In genomic region chr6:32254761-32255211, GRCh38 we compare ENCODE assay signal across 8 cellular contexts. TPM values are rescaled to one million over a fixed set of nuclear protein-coding genes. Genes with fewer than 3 reads are reported as not detected.
DNase-seq lines count a peak whose midpoint lies in the region; ATAC-seq and TF ChIP-seq lines count a peak whose summit lies in the region.
"Had no signal": no experiment of that assay in that cellular context is flagged by ENCODE, and none has a peak within 500 bp of the region (broad histone marks: within the 10 kb centered on the region; RNA-seq: fewer than 3 reads in every experiment).

No MANE protein-coding gene starts in this region.

- H3K14ac ChIP-seq in mesenchymal stem cell (ENCODE audit: low read length in 2 of 2) = peak overlapping the region in 1 of 2 experiments; percentile 81

- H3K4me2 ChIP-seq in PC-9 (peak overlapping the region; percentile 69; the same call in 1 of the 2 replicates), mesenchymal stem cell (ENCODE audit: low read length, poor library complexity, severe bottlenecking) (peak overlapping the region; percentile 82)

- H3K9me2 ChIP-seq in PC-9 (ENCODE audit: insufficient read depth) = no peaks in the 10 kb centered on the region

- no peak overlapping the region for H2AK5ac ChIP-seq in mesenchymal stem cell (ENCODE audit: low read length, severe bottlenecking)

- peak overlapping the region; percentile 90 for H3K9ac ChIP-seq in mesenchymal stem cell (ENCODE audit: low read length)

- no peaks in the 10 kb centered on the region; the same call in 1 of the 2 replicates for H3K9me3 ChIP-seq in PC-9 (ENCODE audit: insufficient read depth, low read depth)
- no peaks in the 10 kb centered on the region for H3K9me3 ChIP-seq in ectodermal cell (ENCODE audit: control insufficient read depth, low read length)
- H3K9me3 ChIP-seq in mesenchymal stem cell (ENCODE audit: control insufficient read depth, low read length) = no peaks in the 10 kb centered on the region
- no peaks in the 10 kb centered on the region for H3K9me3 ChIP-seq in thyroid gland

- TF ChIP-seq POLR2A in thyroid gland (IDR thresholded peaks at IDR 0.05) = no peak

- H3K27ac ChIP-seq in PC-9 (no peak overlapping the region), ectodermal cell (ENCODE audit: insufficient read depth, low read depth, low read length, poor library complexity, severe bottlenecking) (no peak overlapping the region), mesenchymal stem cell (ENCODE audit: low read length, poor library complexity, severe bottlenecking) (no peak overlapping the region), thyroid gland (peak overlapping the region in 2 of 3 donors; percentile 56 to 74)

- no peak overlapping the region for H2AFZ ChIP-seq in PC-9
- peak overlapping the region; percentile 76 for H2AFZ ChIP-seq in mesenchymal stem cell (ENCODE audit: low read depth, low read length)

- H3K4me1 ChIP-seq in PC-9 (replicated peaks; ENCODE audit: insufficient read depth) (peaks cover 5% of the 10 kb centered on the region; the same call in 1 of the 2 replicates), ectodermal cell (ENCODE audit: control insufficient read depth, insufficient read depth, low read length) (no peaks in the 10 kb centered on the region), mesenchymal stem cell (ENCODE audit: control insufficient read depth, insufficient read depth, low read depth, low read length) (peaks cover 10% of the 10 kb centered on the region), thyroid gland (peaks cover 7 to 10% of the 10 kb centered on the region in 2 donors)

- no TSS peak for BruUV-seq in PC-9 (replicated peaks; lab: Mats Ljungman, UMichigan)

- H4K8ac ChIP-seq in mesenchymal stem cell (ENCODE audit: low read length) = peak overlapping the region; percentile 92

- H2BK15ac ChIP-seq in mesenchymal stem cell (ENCODE audit: low read depth, poor library complexity, severe bottlenecking) = peak overlapping the region; percentile 94

- H2BK120ac ChIP-seq in mesenchymal stem cell (ENCODE audit: low read depth, low read length) = peak overlapping the region; percentile 29

- no peak overlapping the region for H3K23ac ChIP-seq in mesenchymal stem cell (ENCODE audit: low read length in 2 of 2)

- no peak for TF ChIP-seq CTCF in PC-9 (conservative IDR thresholded peaks at IDR 0.05)
- TF ChIP-seq CTCF in thyroid gland (IDR thresholded peaks at IDR 0.05) = no peak

- no peak for DNase-seq in PC-9
- DNase-seq in mesenchymal stem cell = no peak
- peak in 1 of 2 donors; percentile 9 for DNase-seq in thyroid gland
- DNase-seq: NCI-H2029 had no signal

- no peaks in the 10 kb centered on the region for H3K79me2 ChIP-seq in PC-9 (ENCODE audit: low read depth)

- WGBS in ectodermal cell, 2 experiments = 20 to 26% methylated on average over 12 of the region's 12 CpGs
- WGBS in mesenchymal stem cell = 18% methylated on average over 12 of the region's 12 CpGs
- WGBS in thyroid gland, 2 donors = 14 to 18% methylated on average over 12 of the region's 12 CpGs

- CTCF ChIA-PET in PC-9 (lab: Charles Lee) = interaction anchor here (0.6 to 0.8 kb wide), 4 partner anchors 12 to 1174 kb away, joined by 5 to 17 read pairs (median 6); no protein-coding TSS in a partner anchor

- H3K36me3 ChIP-seq in PC-9 (ENCODE audit: low read depth) (no peaks in the 10 kb centered on the region), ectodermal cell (ENCODE audit: control insufficient read depth, insufficient read depth, low read length) (no peaks in the 10 kb centered on the region), mesenchymal stem cell (ENCODE audit: control insufficient read depth in 1 of 2, insufficient read depth in 2 of 2, low read depth in 1 of 2, low read length in 2 of 2) (no peaks in the 10 kb centered on the region), thyroid gland (no peaks in the 10 kb centered on the region)

- H3K27me3 ChIP-seq in PC-9 (ENCODE audit: insufficient read depth, low read depth) = peaks cover 26% of the 10 kb centered on the region
- H3K27me3 ChIP-seq in ectodermal cell (ENCODE audit: control insufficient read depth, insufficient read depth, low read length, poor library complexity, severe bottlenecking) = no peaks in the 10 kb centered on the region
- no peaks in the 10 kb centered on the region for H3K27me3 ChIP-seq in mesenchymal stem cell (ENCODE audit: control insufficient read depth in 1 of 2, insufficient read depth in 1 of 2, low read length in 2 of 2)
- H3K27me3 ChIP-seq in thyroid gland = no peaks in the 10 kb centered on the region

- H3F3A ChIP-seq in PC-9 (ENCODE audit: insufficient read depth, low read depth) = no peaks in the 10 kb centered on the region

- H3K18ac ChIP-seq in mesenchymal stem cell (ENCODE audit: low read depth in 1 of 2, low read length in 2 of 2) = peak overlapping the region in 1 of 2 experiments; percentile 85

- peak overlapping the region in 1 of 2 experiments; percentile 95 for H2BK12ac ChIP-seq in mesenchymal stem cell (ENCODE audit: low read length in 2 of 2)

- H2BK5ac ChIP-seq in mesenchymal stem cell (ENCODE audit: low read depth, low read length, poor library complexity, severe bottlenecking) = no peak overlapping the region

- H4K91ac ChIP-seq in mesenchymal stem cell (ENCODE audit: low read length) = peak overlapping the region; percentile 14

- no peaks in the 10 kb centered on the region for H4K20me1 ChIP-seq in PC-9 (ENCODE audit: insufficient read depth)

- POLR2A ChIA-PET in PC-9 (lab: Charles Lee; ENCODE audit: unreplicated experiment) = interaction anchor here (0.6 kb wide), 1 partner anchor 678 kb away, joined by 15 read pairs; no protein-coding TSS in a partner anchor

- peak overlapping the region in 1 of 2 experiments; percentile 58 for H3K4ac ChIP-seq in mesenchymal stem cell (ENCODE audit: low read depth in 1 of 2, low read length in 2 of 2)

- intact Hi-C loops in PC-9 (cut with micrococcal nuclease; ENCODE audit: unreplicated experiment) (loop anchor here (10.0 kb wide), 1 partner anchor 140 kb away; no protein-coding TSS in a partner anchor), thyroid gland (cut with DNase I) (no loop called here)

- H3K4me3 ChIP-seq in PC-9 (no peak overlapping the region), ectodermal cell (ENCODE audit: insufficient read depth, low read depth, low read length) (peak overlapping the region; percentile 19), mesenchymal stem cell (ENCODE audit: insufficient read depth in 1 of 2, low read depth in 1 of 2, low read length in 2 of 2) (peak overlapping the region; percentile 47 to 72), thyroid gland (replicated peaks in 1 of 3) (peak overlapping the region in 1 of 3 donors; percentile 27)

- ATAC-seq in GM21576 (IDR thresholded peaks at IDR 0.05; ENCODE audit: unreplicated experiment) = no peak
- ATAC-seq in GM21447 (IDR thresholded peaks at IDR 0.05; ENCODE audit: unreplicated experiment) = no peak
- no peak for ATAC-seq in GM19395 (IDR thresholded peaks at IDR 0.05; ENCODE audit: unreplicated experiment)

- no peaks in the 10 kb centered on the region for H3K79me1 ChIP-seq in mesenchymal stem cell (replicated peaks; ENCODE audit: low read length, poor library complexity, severe bottlenecking)

RNA-seq across cellular contexts. Expression of gene NOTCH4, which starts 30.9 kb away (rescaled TPM):
- total RNA-seq in PC-9 (2021) (1.2 and 1.5 TPM in 2 replicates), thyroid gland (10 to 100 TPM; 11.0 to 37.9 (median 17.5) TPM)
- 2.0 TPM for polyA plus RNA-seq in ectodermal cell (2013, experiment 1 of 4)
- polyA plus RNA-seq in ectodermal cell (2013, experiment 2 of 4) = 1.2 TPM
- polyA plus RNA-seq in ectodermal cell (2013, experiment 3 of 4) = 1.8 TPM
- polyA plus RNA-seq in ectodermal cell (2013, experiment 4 of 4) = 1.4 TPM
- 0.73 TPM for polyA plus RNA-seq in mesenchymal stem cell (2013, experiment 1 of 2)
- 0.55 TPM for polyA plus RNA-seq in mesenchymal stem cell (2013, experiment 2 of 2)

Comparison
In these comparisons a context has a peak if more than half of its experiments do, and no peak if none do; other contexts are left out.
1. H3K27ac ChIP-seq: peak in thyroid gland (2 of 3); none in PC-9 (single experiment), ectodermal cell (single experiment) and mesenchymal stem cell (single experiment).